8 cellular contexts compared by ENCODE assay signal in the genomic region with DNA sequence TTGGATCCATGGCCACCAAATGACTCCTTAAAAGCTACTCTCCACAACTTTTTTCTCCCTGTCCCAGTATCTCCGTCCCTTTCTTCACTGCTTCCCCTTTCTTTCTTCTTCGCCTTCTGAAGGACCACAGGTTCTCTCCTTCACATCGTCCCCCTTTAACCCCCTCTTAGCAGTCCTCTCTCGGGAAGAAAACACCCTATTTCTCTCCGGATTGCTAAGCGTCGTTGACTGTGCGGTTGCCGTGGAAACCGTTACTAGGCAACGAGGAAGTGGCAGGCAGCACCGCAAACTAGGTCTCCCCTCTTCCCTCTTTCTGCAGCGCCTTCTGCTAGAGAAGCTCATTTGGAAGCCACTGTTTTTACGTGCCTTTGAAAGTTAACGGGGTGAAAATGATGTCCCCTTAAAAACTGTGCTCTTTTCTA. TPM values are rescaled to one million over a fixed set of nuclear protein-coding genes. Genes with fewer than 3 reads are reported as not detected.
DNase-seq lines count a peak whose midpoint lies in the region; ATAC-seq, FAIRE-seq and TF ChIP-seq lines count a peak whose summit lies in the region.

A gene with protein sequence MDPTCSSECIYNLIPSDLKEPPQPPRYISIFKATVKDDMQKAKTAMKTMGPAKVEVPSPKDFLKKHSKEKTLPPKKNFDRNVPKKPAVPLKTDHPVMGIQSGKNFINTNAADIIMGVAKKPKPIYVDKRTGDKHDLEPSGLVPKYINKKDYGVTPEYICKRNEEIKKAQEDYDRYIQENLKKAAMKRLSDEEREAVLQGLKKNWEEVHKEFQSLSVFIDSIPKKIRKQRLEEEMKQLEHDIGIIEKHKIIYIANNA (minus strand): TSS at position 232 of the 422 bp plus-strand sequence. CDS start 222 bp downstream, at position 10.

- no peaks in the 10 kb centered on the region for H3K27me3 Mint-ChIP-seq in activated B cell treated with CpG ODN at 0.5 μM for 24 hours
- peaks cover 12 to 18% (median 13%) of the 10 kb centered on the region in 3 donors for H3K27me3 Mint-ChIP-seq in immature natural killer cell (ENCODE audit: low read depth in 3 of 3)

- ATAC-seq in GM19023 (IDR thresholded peaks at IDR 0.05; ENCODE audit: unreplicated experiment), result peak; percentile 62
- peak; percentile 63 for ATAC-seq in HG03196 (IDR thresholded peaks at IDR 0.05; ENCODE audit: unreplicated experiment)
- peak; percentile 49 for ATAC-seq in activated B cell treated with CpG ODN at 0.5 μM for 24 hours (ENCODE audit: low read depth)

- H3K36me3 Mint-ChIP-seq in activated B cell treated with CpG ODN at 0.5 μM for 24 hours (ENCODE audit: low read depth) (peaks cover 10% of the 10 kb centered on the region), immature natural killer cell (peaks cover 0 to 3% (median 0%) of the 10 kb centered on the region in 3 donors)

- H3K27ac Mint-ChIP-seq in activated B cell treated with CpG ODN at 0.5 μM for 24 hours, result peak within 1 kb of the TSS; percentile 93
- peak within 1 kb of the TSS; percentile 95 to 100 (median 99) for H3K27ac Mint-ChIP-seq in immature natural killer cell

- H3K9me3 Mint-ChIP-seq in activated B cell treated with CpG ODN at 0.5 μM for 24 hours, result peaks cover 5% of the 10 kb centered on the region
- H3K9me3 Mint-ChIP-seq in immature natural killer cell, result peaks cover 0 to 4% (median 0%) of the 10 kb centered on the region in 6 donors

- peak within 1 kb of the TSS; percentile 95 to 97 for H3K27ac ChIP-seq in small intestine (ENCODE audit: low read depth in 1 of 2, low read length in 1 of 2)

- POLR2A ChIA-PET in AG04449 (lab: Yijun Ruan, JAX), result no interaction called here
- POLR2A ChIA-PET in activated B cell treated with CpG ODN at 0.5 μM for 24 hours (lab: Charles Lee), result interaction anchor here (1.2 to 1.4 kb wide), 2 partner anchors 47 to 291 kb away, joined by 3 to 8 read pairs; a partner anchor contains a TSS

- intact Hi-C loops in activated B cell treated with CpG ODN at 0.5 μM for 24 hours (cut with micrococcal nuclease), result loop anchor here (1.0 to 5.0 kb wide), 6 partner anchors 63 to 1921 kb away; a partner anchor contains a TSS

- peak; percentile 33 for DNase-seq in AG04449 (ENCODE audit: low read depth, low spot score)
- DNase-seq in NCI-H2227 treated with DMSO at 0.1 percent for 48 hours (lab: John Stamatoyannopoulos, UW), result peak; percentile 95
- DNase-seq in activated B cell treated with CpG ODN at 0.5 μM for 24 hours, result peak; percentile 78
- peak; percentile 95 for DNase-seq in cardiac fibroblast (ENCODE audit: low read depth in 2 of 2)
- DNase-seq in immature natural killer cell, result peak; percentile 94 to 96 (median 96)
- peak; percentile 92 for DNase-seq in small intestine

- TF ChIP-seq CTCF in AG04449 (IDR thresholded peaks at IDR 0.05; ENCODE audit: insufficient read depth, low read length, missing control alignments) (no peak), activated B cell treated with CpG ODN at 0.5 μM for 24 hours (IDR thresholded peaks at IDR 0.05) (no peak), cardiac fibroblast (IDR thresholded peaks at IDR 0.05; ENCODE audit: low read depth, low read length) (no peak)

- peak within 1 kb of the TSS; percentile 68 for H3K4me3 ChIP-seq in AG04449 (ENCODE audit: low read depth, low read length)
- H3K4me3 ChIP-seq in cardiac fibroblast (replicated peaks in 1 of 2; ENCODE audit: low read depth in 2 of 2, low read length in 2 of 2), result peak within 1 kb of the TSS; percentile 73 to 77
- H3K4me3 ChIP-seq in small intestine (ENCODE audit: low read depth in 1 of 2, low read length in 2 of 2), result peak within 1 kb of the TSS; percentile 45 to 48

- no peaks in the 10 kb centered on the region for H3K36me3 ChIP-seq in small intestine (ENCODE audit: control insufficient read depth in 2 of 2, insufficient read depth in 2 of 2, low read length in 2 of 2)

- no peaks in the 10 kb centered on the region for H3K9me3 ChIP-seq in small intestine (ENCODE audit: control insufficient read depth, low read depth)

- peaks cover 0 to 2% of the 10 kb centered on the region in 2 donors for H3K4me1 ChIP-seq in small intestine (ENCODE audit: control insufficient read depth in 2 of 2, insufficient read depth in 1 of 2, low read depth in 1 of 2, low read length in 1 of 2)

- CTCF ChIA-PET in AG04449 (lab: Yijun Ruan, JAX), result interaction anchor here (2.1 kb wide), 1 partner anchor 65 kb away, joined by 13 read pairs; no protein-coding TSS in a partner anchor
- CTCF ChIA-PET in activated B cell treated with CpG ODN at 0.5 μM for 24 hours (lab: Charles Lee), result no interaction called here

- FAIRE-seq in small intestine (lab: Jason Lieb, UNC), result no peak

- H3K27me3 ChIP-seq in small intestine (ENCODE audit: control insufficient read depth in 2 of 2, insufficient read depth in 2 of 2, low read length in 2 of 2), result no peaks in the 10 kb centered on the region

- H3K4me3 Mint-ChIP-seq in activated B cell treated with CpG ODN at 0.5 μM for 24 hours (peak within 1 kb of the TSS; percentile 88), immature natural killer cell (peak within 1 kb of the TSS; percentile 87 to 97 (median 91))

- 0 to 1% (median 1%) methylated on average over 15 of the region's 15 CpGs for WGBS in small intestine, 3 donors

- H3K4me1 Mint-ChIP-seq in activated B cell treated with CpG ODN at 0.5 μM for 24 hours (peaks cover 27% of the 10 kb centered on the region), immature natural killer cell (peaks cover 18 to 20% of the 10 kb centered on the region in 2 donors)

RNA-seq across cellular contexts. Expression of the gene that starts here (rescaled TPM):
- total RNA-seq in activated B cell treated with CpG ODN at 0.5 μM for 24 hours, result not detected in 2 replicates
- polyA plus RNA-seq in immature natural killer cell (1 to 10 TPM in 1 of 3 donors, under 1 TPM in 1, not detected in 1; 0.12 to 1.4 TPM), small intestine (1 to 10 TPM in 2 of 3 donors, under 1 TPM in 1; 0.10 to 1.9 (median 1.1) TPM)

Comparison
In these comparisons a context has a peak if more than half of its experiments do, and no peak if none do; other contexts are left out.
1. Peak in every context shown above with its lines: DNase-seq, ATAC-seq, H3K4me3 ChIP-seq and H3K27ac ChIP-seq.
2. Peak in DNase-seq and ATAC-seq in activated B cell treated with CpG ODN at 0.5 μM for 24 hours; RNA of the gene not detected or under 1 TPM.
3. DNase-seq: peak in every context shown above with its lines; median percentile 96 in immature natural killer cell; 95 in NCI-H2227 treated with DMSO at 0.1 percent for 48 hours; 95 in cardiac fibroblast; 92 in small intestine; 78 in activated B cell treated with CpG ODN at 0.5 μM for 24 hours; 33 in AG04449.